Comparison of ENCODE assay signal across 1 cellular context in the genomic region with DNA sequence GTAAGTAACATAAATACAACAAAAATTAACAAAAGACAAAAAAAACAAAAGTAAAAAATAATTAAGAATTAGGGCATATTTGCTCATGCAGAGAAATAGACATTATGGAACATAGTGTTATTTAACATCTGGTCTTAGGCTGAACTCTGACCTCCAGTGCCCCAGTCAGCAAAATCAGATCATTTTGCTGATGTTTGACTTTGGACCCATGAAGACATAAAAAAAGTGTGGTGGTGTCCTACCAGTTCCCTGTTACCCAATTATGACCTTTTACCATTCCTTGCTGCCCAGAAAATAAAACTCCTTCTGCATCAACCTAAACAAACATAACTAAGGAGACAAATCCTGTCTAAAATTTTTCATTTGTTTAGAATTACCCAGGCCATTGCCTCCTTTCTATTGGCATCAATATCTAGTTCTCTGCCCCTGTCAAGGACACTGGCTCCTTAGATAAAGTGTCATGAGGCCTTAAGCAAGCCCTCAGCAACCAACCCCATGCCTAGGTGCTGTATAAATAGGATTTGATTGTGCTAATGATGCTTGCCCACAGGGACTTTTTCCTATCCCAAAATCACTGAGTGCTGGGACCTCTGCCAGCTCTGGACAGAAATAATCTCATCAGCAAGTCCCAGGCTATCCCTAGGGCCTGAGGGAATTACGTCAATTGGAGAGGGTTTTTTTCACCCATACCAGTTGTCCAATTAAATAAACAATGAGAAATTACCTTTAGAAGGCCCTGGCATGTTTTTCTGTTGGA.
TF ChIP-seq lines count a peak whose summit lies in the region.

No MANE protein-coding gene starts in this region.

TF ChIP-seq in SK-N-SH, 30 proteins besides CTCF, POLR2A, EP300 and RAD21 (continued from another document):
- TF ChIP-seq, protein P1, sequence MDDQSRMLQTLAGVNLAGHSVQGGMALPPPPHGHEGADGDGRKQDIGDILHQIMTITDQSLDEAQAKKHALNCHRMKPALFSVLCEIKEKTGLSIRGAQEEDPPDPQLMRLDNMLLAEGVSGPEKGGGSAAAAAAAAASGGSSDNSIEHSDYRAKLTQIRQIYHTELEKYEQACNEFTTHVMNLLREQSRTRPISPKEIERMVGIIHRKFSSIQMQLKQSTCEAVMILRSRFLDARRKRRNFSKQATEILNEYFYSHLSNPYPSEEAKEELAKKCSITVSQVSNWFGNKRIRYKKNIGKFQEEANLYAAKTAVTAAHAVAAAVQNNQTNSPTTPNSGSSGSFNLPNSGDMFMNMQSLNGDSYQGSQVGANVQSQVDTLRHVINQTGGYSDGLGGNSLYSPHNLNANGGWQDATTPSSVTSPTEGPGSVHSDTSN (IDR thresholded peaks at IDR 0.05) = no peak
- TF ChIP-seq TCF12 (IDR thresholded peaks at IDR 0.05) (peak; percentile 34), SIN3A (IDR thresholded peaks at IDR 0.05; ENCODE audit: borderline replicate concordance, low read depth, low read length) (no peak), GATA2 (CRISPR knock-in tag; IDR thresholded peaks at IDR 0.05) (peak; percentile 94), NFIC (IDR thresholded peaks at IDR 0.05; ENCODE audit: borderline replicate concordance) (peak; percentile 51; the same call in 1 of the 2 replicates), EZH2phosphoT487 (IDR thresholded peaks at IDR 0.05; ENCODE audit: borderline replicate concordance, low read depth) (no peak), MEF2A (IDR thresholded peaks at IDR 0.05; ENCODE audit: borderline replicate concordance, low read depth) (no peak), GABPA (IDR thresholded peaks at IDR 0.05; ENCODE audit: low read depth) (no peak), RFX5 (IDR thresholded peaks at IDR 0.05; ENCODE audit: low read length) (no peak)
TF ChIP-seq in SK-N-SH: peak in this region for 7.
